Comparison of ENCODE assay signal across 8 cellular contexts in genomic region chr19:18415177-18415867, GRCh38. TPM values are rescaled to one million over a fixed set of nuclear protein-coding genes. Genes with fewer than 3 reads are reported as not detected.
DNase-seq lines count a peak whose midpoint lies in the region; ATAC-seq and TF ChIP-seq lines count a peak whose summit lies in the region.

No MANE protein-coding gene starts in this region.

- peak overlapping the region; percentile 75 for H2AFZ ChIP-seq in ACC112 (ENCODE audit: low read length, unreplicated experiment)

- no peaks in the 10 kb centered on the region for H3K27me3 ChIP-seq in ACC112 (ENCODE audit: insufficient read depth, low read length)
- H3K27me3 ChIP-seq in left ventricle myocardium inferior (ENCODE audit: low read depth): peaks cover 46% of the 10 kb centered on the region
- H3K27me3 ChIP-seq in skeletal muscle tissue (ENCODE audit: control insufficient read depth in 3 of 3, insufficient read depth in 3 of 3, low read length in 3 of 3): peaks cover 7 to 34% (median 31%) of the 10 kb centered on the region in 3 donors

- peak; percentile 89 for DNase-seq in HFF-Myc (ENCODE audit: extremely low read depth, low read depth)
- peak; percentile 59 for DNase-seq in activated CD8-positive, alpha-beta memory T cell treated with anti-CD3 and anti-CD28 coated beads, Interleukin-2, amount 50 U/mL, for 48 hours
- peak; percentile 81 for DNase-seq in left ventricle myocardium inferior
- no peak for DNase-seq in NCI-H187 (lab: John Stamatoyannopoulos, UW)
- no peak for DNase-seq in activated gamma-delta T cell treated with Interleukin-2 at 50 U/mL for 16 hours

- H3K79me2 ChIP-seq in ACC112 (ENCODE audit: control insufficient read depth, insufficient read depth, low read length, unreplicated experiment): peaks cover 8% of the 10 kb centered on the region

- no peak for ATAC-seq in GM18868 (IDR thresholded peaks at IDR 0.05; ENCODE audit: unreplicated experiment)

- H3K36me3 ChIP-seq in ACC112 (ENCODE audit: insufficient read depth, low read length) (no peaks in the 10 kb centered on the region), left ventricle myocardium inferior (no peaks in the 10 kb centered on the region), skeletal muscle tissue (ENCODE audit: control insufficient read depth in 3 of 3, insufficient read depth in 3 of 3, low read length in 3 of 3) (no peaks in the 10 kb centered on the region)

- H3K27ac ChIP-seq in ACC112 (ENCODE audit: low read depth, low read length) (peak overlapping the region; percentile 98), left ventricle myocardium inferior (replicated peaks) (peak overlapping the region; percentile 99), skeletal muscle tissue (ENCODE audit: low read depth, low read length) (peak overlapping the region; percentile 95)

- TF ChIP-seq CTCF in HFF-Myc (IDR thresholded peaks at IDR 0.05; ENCODE audit: low read depth, low read length, missing control alignments) (no peak), left ventricle myocardium inferior (IDR thresholded peaks at IDR 0.05; ENCODE audit: borderline replicate concordance) (no peak)

- intact Hi-C loops in left ventricle myocardium inferior (cut with micrococcal nuclease): no loop called here

- H3K9me3 ChIP-seq in left ventricle myocardium inferior (replicated peaks) (no peaks in the 10 kb centered on the region), skeletal muscle tissue (ENCODE audit: control insufficient read depth in 3 of 3, low read length in 3 of 3) (no peaks in the 10 kb centered on the region)

- H3K4me1 ChIP-seq in ACC112 (ENCODE audit: control insufficient read depth, insufficient read depth, low read length, unreplicated experiment) (peaks cover 34% of the 10 kb centered on the region), left ventricle myocardium inferior (peaks cover 57% of the 10 kb centered on the region), skeletal muscle tissue (ENCODE audit: control insufficient read depth in 3 of 3, insufficient read depth in 3 of 3, low read length in 3 of 3) (peaks cover 42 to 50% (median 43%) of the 10 kb centered on the region in 3 donors)

- H3K9ac ChIP-seq in skeletal muscle tissue (ENCODE audit: low read depth in 1 of 3, low read length in 3 of 3): peak overlapping the region; percentile 43 to 54 (median 45)

- H3K4me3 ChIP-seq in ACC112 (ENCODE audit: low read depth, low read length): peak overlapping the region; percentile 76
- H3K4me3 ChIP-seq in HFF-Myc (replicated peaks; ENCODE audit: low read depth, low read length): peak overlapping the region; percentile 36
- H3K4me3 ChIP-seq in left ventricle myocardium inferior: peak overlapping the region; percentile 86
- H3K4me3 ChIP-seq in skeletal muscle tissue (ENCODE audit: low read length in 3 of 3): peak overlapping the region; percentile 46 to 51 (median 49)

RNA-seq across cellular contexts. Expression of gene SSBP4, which starts 3.9 kb away (rescaled TPM):
- total RNA-seq in left ventricle myocardium inferior: 30.8 TPM
- 79.3 TPM for total RNA-seq in skeletal muscle tissue

RNA-seq across cellular contexts. Expression of gene LRRC25, which starts 17.9 kb away (rescaled TPM):
- total RNA-seq in left ventricle myocardium inferior: 2.4 TPM
- 2.1 TPM for total RNA-seq in skeletal muscle tissue

RNA-seq across cellular contexts. Expression of gene ISYNA1, which starts 22.6 kb away (rescaled TPM):
- total RNA-seq in left ventricle myocardium inferior: 24.1 TPM
- 86.6 TPM for total RNA-seq in skeletal muscle tissue

RNA-seq across cellular contexts. Expression of gene GDF15, which starts 29.4 kb away (rescaled TPM):
- total RNA-seq in left ventricle myocardium inferior (0.33 TPM), skeletal muscle tissue (1.0 TPM)

Comparison
In these comparisons a context has a peak if more than half of its experiments do, and no peak if none do; other contexts are left out.
1. H3K4me3 ChIP-seq: peak in every context shown above with its lines; median percentile 86 in left ventricle myocardium inferior; 76 in ACC112; 49 in skeletal muscle tissue; 36 in HFF-Myc.
2. DNase-seq: peak in HFF-Myc (single experiment), activated CD8-positive, alpha-beta memory T cell treated with anti-CD3 and anti-CD28 coated beads, Interleukin-2, amount 50 U/mL, for 48 hours (single experiment) and left ventricle myocardium inferior (single experiment); none in NCI-H187 (0 of 2) and activated gamma-delta T cell treated with Interleukin-2 at 50 U/mL for 16 hours (single experiment).
3. Peak in every context shown above with its lines, with median percentiles within 50 percentile points of each other: H3K27ac ChIP-seq.